1 cellular context compared by ENCODE assay signal in the genomic region with DNA sequence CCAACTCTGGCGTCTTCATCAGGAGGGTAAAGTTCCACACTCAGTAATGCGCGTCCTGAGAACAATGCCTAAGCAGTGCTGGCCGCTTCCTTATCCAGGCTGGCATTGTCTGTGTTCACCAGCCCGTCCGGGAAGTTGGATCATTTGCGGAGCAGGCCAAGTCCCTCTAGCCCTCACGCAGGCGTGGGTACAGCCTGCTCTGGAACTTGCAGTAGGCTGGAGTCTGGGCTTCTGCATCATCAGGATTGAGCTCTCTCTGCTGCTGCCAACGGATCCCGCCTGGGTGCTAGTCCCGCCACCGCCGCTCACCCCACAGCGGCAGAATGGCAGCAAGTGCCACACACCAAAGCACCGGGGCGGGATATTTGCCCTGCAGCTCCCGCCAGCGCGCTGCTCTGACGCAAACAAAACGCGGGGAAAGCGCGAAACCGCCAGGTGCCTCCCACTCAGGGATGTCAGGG.
TF ChIP-seq lines count a peak whose summit lies in the region.

No MANE protein-coding gene starts in this region.

TF ChIP-seq in HepG2, 621 proteins besides CTCF, POLR2A, EP300 and RAD21 (continued from another document):
- TF ChIP-seq REXO4 (CRISPR knock-in tag; IDR thresholded peaks at IDR 0.05; ENCODE audit: borderline replicate concordance) (no peak), PAF1 (CRISPR knock-in tag; IDR thresholded peaks at IDR 0.05) (no peak), PTBP1 (IDR thresholded peaks at IDR 0.05; ENCODE audit: low read depth, low read length, poor library complexity, severe bottlenecking) (no peak), ZNF496 (CRISPR knock-in tag; IDR thresholded peaks at IDR 0.05; ENCODE audit: insufficient replicate concordance) (no peak), GFI1 (CRISPR knock-in tag; IDR thresholded peaks at IDR 0.05; ENCODE audit: borderline replicate concordance) (no peak), ZNF615 (CRISPR knock-in tag; IDR thresholded peaks at IDR 0.05; ENCODE audit: borderline replicate concordance) (no peak), GTF2F1 (IDR thresholded peaks at IDR 0.05; ENCODE audit: low read length) (no peak), ZNF562 (CRISPR knock-in tag; IDR thresholded peaks at IDR 0.05; ENCODE audit: borderline replicate concordance) (no peak), ZNF619 (CRISPR knock-in tag; IDR thresholded peaks at IDR 0.05) (no peak), MAF1 (CRISPR knock-in tag; IDR thresholded peaks at IDR 0.05; ENCODE audit: borderline replicate concordance) (no peak), HOXA7 (CRISPR knock-in tag; IDR thresholded peaks at IDR 0.05) (no peak), ZNF839 (CRISPR knock-in tag; IDR thresholded peaks at IDR 0.05; ENCODE audit: borderline replicate concordance) (no peak), ZNF335 (CRISPR knock-in tag; IDR thresholded peaks at IDR 0.05) (no peak)
- TF ChIP-seq, protein P1, sequence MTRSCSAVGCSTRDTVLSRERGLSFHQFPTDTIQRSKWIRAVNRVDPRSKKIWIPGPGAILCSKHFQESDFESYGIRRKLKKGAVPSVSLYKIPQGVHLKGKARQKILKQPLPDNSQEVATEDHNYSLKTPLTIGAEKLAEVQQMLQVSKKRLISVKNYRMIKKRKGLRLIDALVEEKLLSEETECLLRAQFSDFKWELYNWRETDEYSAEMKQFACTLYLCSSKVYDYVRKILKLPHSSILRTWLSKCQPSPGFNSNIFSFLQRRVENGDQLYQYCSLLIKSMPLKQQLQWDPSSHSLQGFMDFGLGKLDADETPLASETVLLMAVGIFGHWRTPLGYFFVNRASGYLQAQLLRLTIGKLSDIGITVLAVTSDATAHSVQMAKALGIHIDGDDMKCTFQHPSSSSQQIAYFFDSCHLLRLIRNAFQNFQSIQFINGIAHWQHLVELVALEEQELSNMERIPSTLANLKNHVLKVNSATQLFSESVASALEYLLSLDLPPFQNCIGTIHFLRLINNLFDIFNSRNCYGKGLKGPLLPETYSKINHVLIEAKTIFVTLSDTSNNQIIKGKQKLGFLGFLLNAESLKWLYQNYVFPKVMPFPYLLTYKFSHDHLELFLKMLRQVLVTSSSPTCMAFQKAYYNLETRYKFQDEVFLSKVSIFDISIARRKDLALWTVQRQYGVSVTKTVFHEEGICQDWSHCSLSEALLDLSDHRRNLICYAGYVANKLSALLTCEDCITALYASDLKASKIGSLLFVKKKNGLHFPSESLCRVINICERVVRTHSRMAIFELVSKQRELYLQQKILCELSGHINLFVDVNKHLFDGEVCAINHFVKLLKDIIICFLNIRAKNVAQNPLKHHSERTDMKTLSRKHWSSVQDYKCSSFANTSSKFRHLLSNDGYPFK (CRISPR knock-in tag; IDR thresholded peaks at IDR 0.05; ENCODE audit: borderline replicate concordance) = no peak
- TF ChIP-seq, protein P2, sequence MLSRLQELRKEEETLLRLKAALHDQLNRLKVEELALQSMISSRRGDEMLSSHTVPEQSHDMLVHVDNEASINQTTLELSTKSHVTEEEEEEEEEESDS (CRISPR knock-in tag; IDR thresholded peaks at IDR 0.05; ENCODE audit: borderline replicate concordance) = no peak
